Comparison of ENCODE assay signal across 10 cellular contexts in genomic region chr15:65952425-65953053, GRCh38.
DNase-seq lines count a peak whose midpoint lies in the region; ATAC-seq, FAIRE-seq and TF ChIP-seq lines count a peak whose summit lies in the region.
"Had no signal": no experiment of that assay in that cellular context is flagged by ENCODE, and none has a peak within 500 bp of the region (broad histone marks: within the 10 kb centered on the region; RNA-seq: fewer than 3 reads in every experiment).

No MANE protein-coding gene starts in this region.

- no peak overlapping the region for H2AK5ac ChIP-seq in H1 (ENCODE audit: low read depth, low read length)

- CTCF ChIA-PET in H1 (lab: Charles Lee; ENCODE audit: partially characterized antibody), result interaction anchor here (0.6 to 2.7 kb wide), 7 partner anchors 10 to 74 kb away, joined by 3 to 21 read pairs (median 3); no protein-coding TSS in a partner anchor

- H3K18ac ChIP-seq in H1 (ENCODE audit: extremely low read depth, low read length), result no peak overlapping the region

- no peak overlapping the region for H3K4ac ChIP-seq in H1 (replicated peaks; ENCODE audit: insufficient read length, low read depth, low read length)

- H2BK15ac ChIP-seq in H1 (ENCODE audit: low read length), result no peak overlapping the region

- H3K27me3 Mint-ChIP-seq in GM23338 (ENCODE audit: insufficient read depth, low read depth, poor library complexity) (peaks cover 10% of the 10 kb centered on the region), neural progenitor cell (ENCODE audit: insufficient read depth, low read depth) (peaks cover 7% of the 10 kb centered on the region)

- H3K9ac ChIP-seq in H1 (replicated peaks in 1 of 4; ENCODE audit: extremely low read depth in 1 of 4, low read depth in 3 of 4, low read length in 3 of 4) (no peak overlapping the region), neural progenitor cell (no peak overlapping the region)

- POLR2A ChIA-PET in H1 (lab: Charles Lee; ENCODE audit: partially characterized antibody), result interaction anchor here (0.6 to 2.5 kb wide), 3 partner anchors 10 to 20 kb away, joined by 3 to 10 read pairs (median 6); no protein-coding TSS in a partner anchor

- H3K27ac Mint-ChIP-seq in GM23338 (no peak overlapping the region), neural progenitor cell (no peak overlapping the region)
- H3K27ac Mint-ChIP-seq: type B pancreatic cell had no signal

- 0 out of 2 replicates have a peak, but pooled peaks cover 5% of the 10 kb centered on the region for H3F3A ChIP-seq in GM23338 (replicated peaks; ENCODE audit: low read depth)
- no peaks in the 10 kb centered on the region for H3F3A ChIP-seq in neural progenitor cell (ENCODE audit: low read depth)

- TF ChIP-seq POLR2A in H1 (IDR thresholded peaks at IDR 0.05; ENCODE audit: control extremely low read depth in 1 of 2, low read depth in 2 of 2, low read length in 2 of 2), result no peak
- TF ChIP-seq POLR2A in stomach (IDR thresholded peaks at IDR 0.05), result no peak

- H3K79me1 ChIP-seq in H1 (ENCODE audit: low read depth, low read length), result no peaks in the 10 kb centered on the region

- H3K36me3 Mint-ChIP-seq in GM23338 (ENCODE audit: low read depth) (no peaks in the 10 kb centered on the region; the same call in 2 of the 3 replicates), neural progenitor cell (no peaks in the 10 kb centered on the region)
- H3K36me3 Mint-ChIP-seq: type B pancreatic cell had no signal

- H3K9me3 Mint-ChIP-seq in GM23338 (no peaks in the 10 kb centered on the region), neural progenitor cell (no peaks in the 10 kb centered on the region)
- H3K9me3 Mint-ChIP-seq: type B pancreatic cell had no signal

- TF ChIP-seq CTCF in GM23338 (conservative IDR thresholded peaks at IDR 0.05; ENCODE audit: low read depth in 2 of 2) (no peak), H1 (IDR thresholded peaks at IDR 0.05; ENCODE audit: control extremely low read depth in 1 of 3, insufficient read depth in 1 of 3, low read depth in 1 of 3, low read length in 3 of 3) (no peak), neural progenitor cell (IDR thresholded peaks at IDR 0.05) (no peak), stomach (IDR thresholded peaks at IDR 0.05) (no peak)

- peak; percentile 88 for DNase-seq in GM23338 (ENCODE audit: low spot score)
- peak; percentile 56 for DNase-seq in NCI-H226
- DNase-seq in H1 (ENCODE audit: low read depth in 1 of 2, low spot score in 2 of 2), result peak in 1 of 2 experiments; percentile 74
- DNase-seq in neural progenitor cell (ENCODE audit: low spot score), result peak; percentile 86
- DNase-seq in midbrain (lab: John Stamatoyannopoulos, UW), result no peak
- no peak for DNase-seq in GM19240 (ENCODE audit: insufficient read length, low spot score)
- no peak for DNase-seq in stomach

- H3K79me2 ChIP-seq in GM23338 (replicated peaks; ENCODE audit: insufficient read depth) (no peaks in the 10 kb centered on the region), H1 (ENCODE audit: control insufficient read depth in 1 of 2, insufficient read depth in 2 of 2, low read length in 2 of 2) (no peaks in the 10 kb centered on the region), neural progenitor cell (ENCODE audit: low read depth) (no peaks in the 10 kb centered on the region)

- no peak overlapping the region for H4K91ac ChIP-seq in H1 (replicated peaks; ENCODE audit: insufficient read length, low read length)

- peak; percentile 72 for FAIRE-seq in H1 (lab: Jason Lieb, UNC)

- no peak overlapping the region for H2BK120ac ChIP-seq in H1 (replicated peaks; ENCODE audit: low read depth, low read length)

- H2AFZ ChIP-seq in GM23338 (no peak overlapping the region), H1 (ENCODE audit: low read length) (no peak overlapping the region), neural progenitor cell (replicated peaks) (no peak overlapping the region)

- H3K4me3 ChIP-seq in GM23338 (no peak overlapping the region), H1 (ENCODE audit: extremely low read depth in 1 of 4, insufficient read depth in 2 of 4, low read depth in 3 of 4, low read length in 4 of 4) (no peak overlapping the region), neural progenitor cell (no peak overlapping the region), stomach (no peak overlapping the region)

- 70% methylated on average over 7 of the region's 7 CpGs; no CpG with 5 or more reads in 1 of the 2 experiments for WGBS in H1 (ENCODE audit: extremely low coverage in 1 of 2, insufficient coverage in 1 of 2, insufficient read length in 1 of 2, insufficient replicate concordance in 2 of 2, low coverage in 1 of 2, low lambda C conversion rate in 2 of 2, missing lambda C conversion rate in 1 of 2), 2 experiments
- 37 to 50% (median 44%) methylated on average over 7 of the region's 7 CpGs for WGBS in stomach, 5 donors

- H2BK12ac ChIP-seq in H1 (ENCODE audit: low read depth, low read length), result peak overlapping the region; percentile 45; the same call in 1 of the 2 replicates

- H4K8ac ChIP-seq in H1 (ENCODE audit: extremely low read depth, insufficient read depth, low read length), result no peak overlapping the region

- no peaks in the 10 kb centered on the region; the same call in 1 of the 2 replicates for H4K20me1 ChIP-seq in GM23338 (replicated peaks; ENCODE audit: insufficient read depth)
- no peaks in the 10 kb centered on the region for H4K20me1 ChIP-seq in H1 (replicated peaks in 1 of 2; ENCODE audit: control insufficient read depth in 1 of 2, insufficient read depth in 2 of 2, low read length in 2 of 2)
- H4K20me1 ChIP-seq in neural progenitor cell (ENCODE audit: low read depth), result peaks cover 29% of the 10 kb centered on the region

- peak; percentile 65 for ATAC-seq in GM23338
- ATAC-seq in HG03108 (IDR thresholded peaks at IDR 0.05; ENCODE audit: unreplicated experiment), result no peak
- ATAC-seq: foreskin keratinocyte had no signal

- peaks cover 12% of the 10 kb centered on the region; the same call in 1 of the 2 replicates for H3K9me2 ChIP-seq in GM23338 (ENCODE audit: insufficient read depth)

- H3K4me1 Mint-ChIP-seq in GM23338 (peaks cover 45% of the 10 kb centered on the region), neural progenitor cell (peaks cover 7% of the 10 kb centered on the region)

- H3K36me3 ChIP-seq in GM23338 (ENCODE audit: insufficient read depth) (no peaks in the 10 kb centered on the region), H1 (ENCODE audit: control insufficient read depth in 2 of 4, insufficient read depth in 4 of 4, low read length in 3 of 4) (no peaks in the 10 kb centered on the region), neural progenitor cell (no peaks in the 10 kb centered on the region), stomach (no peaks in the 10 kb centered on the region)

- H3K14ac ChIP-seq in H1 (ENCODE audit: insufficient read length), result no peak overlapping the region

- 0 out of 2 replicates have a peak overlapping the region, but pooled peaks have one; percentile 10 for H2BK20ac ChIP-seq in H1 (ENCODE audit: low read length)

- H3K56ac ChIP-seq in H1 (replicated peaks; ENCODE audit: insufficient read length, low read depth, low read length), result no peak overlapping the region

- no peak for TF ChIP-seq RAD21 in H1 (IDR thresholded peaks at IDR 0.05 in 1 of 2, conservative IDR thresholded peaks at IDR 0.05 in 1 of 2; ENCODE audit: low read depth in 2 of 2, low read length in 2 of 2)

- H2BK5ac ChIP-seq in H1 (ENCODE audit: low read depth, low read length), result no peak overlapping the region

- no peaks in the 10 kb centered on the region for H3K27me3 ChIP-seq in GM23338 (ENCODE audit: insufficient read depth)
- no peaks in the 10 kb centered on the region for H3K27me3 ChIP-seq in H1 (replicated peaks in 1 of 4; ENCODE audit: control insufficient read depth in 3 of 4, extremely low read depth in 1 of 4, insufficient read depth in 3 of 4, low read length in 3 of 4)
- H3K27me3 ChIP-seq in neural progenitor cell, result no peaks in the 10 kb centered on the region
- peaks cover 0 to 21% (median 0%) of the 10 kb centered on the region in 3 donors for H3K27me3 ChIP-seq in stomach

- H3K4me2 ChIP-seq in GM23338 (no peak overlapping the region), H1 (ENCODE audit: insufficient read depth in 1 of 2, low read depth in 2 of 2, low read length in 2 of 2) (no peak overlapping the region), neural progenitor cell (no peak overlapping the region)

- TF ChIP-seq EP300 in H1 (IDR thresholded peaks at IDR 0.05; ENCODE audit: borderline replicate concordance in 1 of 2, low read depth in 2 of 2, low read length in 2 of 2) (no peak), stomach (IDR thresholded peaks at IDR 0.05) (no peak)

- H3K27ac ChIP-seq in GM23338 (ENCODE audit: low read depth) (no peak overlapping the region), H1 (ENCODE audit: low read depth, low read length) (no peak overlapping the region), neural progenitor cell (no peak overlapping the region), stomach (no peak overlapping the region)
- H3K27ac ChIP-seq: foreskin keratinocyte had no signal

- intact Hi-C loops in stomach (cut with DNase I; ENCODE audit: low total_unique reads), result loop anchor here (5.0 kb wide), 1 partner anchor 50 kb away; no protein-coding TSS in a partner anchor

- H3K4me3 Mint-ChIP-seq in GM23338, result no peak overlapping the region
- peak overlapping the region; percentile 2 for H3K4me3 Mint-ChIP-seq in neural progenitor cell
- H3K4me3 Mint-ChIP-seq: type B pancreatic cell had no signal

- H4K5ac ChIP-seq in H1 (ENCODE audit: insufficient read length, low read depth, low read length), result no peak overlapping the region

- no peak overlapping the region for H3K23ac ChIP-seq in H1 (ENCODE audit: insufficient read length)

- H3K9me3 ChIP-seq in H1 (ENCODE audit: insufficient read depth in 2 of 2, low read depth in 1 of 2, low read length in 1 of 2) (no peaks in the 10 kb centered on the region), neural progenitor cell (ENCODE audit: low read depth) (no peaks in the 10 kb centered on the region), stomach (no peaks in the 10 kb centered on the region)

- no peaks in the 10 kb centered on the region for H3K23me2 ChIP-seq in H1 (ENCODE audit: low read depth, low read length)

- H3K4me1 ChIP-seq in GM23338 (ENCODE audit: insufficient read depth) (peaks cover 6% of the 10 kb centered on the region; the same call in 1 of the 2 replicates), H1 (replicated peaks in 1 of 4; ENCODE audit: control insufficient read depth in 3 of 4, insufficient read depth in 4 of 4, low read length in 3 of 4) (peaks cover 4 to 14% (median 10%) of the 10 kb centered on the region in 4 experiments; a peak in 6 of 7 replicates), neural progenitor cell (peaks cover 3% of the 10 kb centered on the region), stomach (no peaks in the 10 kb centered on the region)

TF ChIP-seq in GM23338, 12 proteins besides CTCF, POLR2A, EP300 and RAD21 (continues in another document):
- TF ChIP-seq STAT1 (IDR thresholded peaks at IDR 0.05; ENCODE audit: unreplicated experiment) (no peak), JUNB (IDR thresholded peaks at IDR 0.05; ENCODE audit: unreplicated experiment) (no peak), EZH2 (IDR thresholded peaks at IDR 0.05; ENCODE audit: low read depth, unreplicated experiment) (no peak)

Comparison
In these comparisons a context has a peak if more than half of its experiments do, and no peak if none do; other contexts are left out.
1. DNase-seq: peak in GM23338 (single experiment), NCI-H226 (single experiment) and neural progenitor cell (single experiment); none in midbrain (single experiment), GM19240 (single experiment) and stomach (single experiment).